In the genomic region with DNA sequence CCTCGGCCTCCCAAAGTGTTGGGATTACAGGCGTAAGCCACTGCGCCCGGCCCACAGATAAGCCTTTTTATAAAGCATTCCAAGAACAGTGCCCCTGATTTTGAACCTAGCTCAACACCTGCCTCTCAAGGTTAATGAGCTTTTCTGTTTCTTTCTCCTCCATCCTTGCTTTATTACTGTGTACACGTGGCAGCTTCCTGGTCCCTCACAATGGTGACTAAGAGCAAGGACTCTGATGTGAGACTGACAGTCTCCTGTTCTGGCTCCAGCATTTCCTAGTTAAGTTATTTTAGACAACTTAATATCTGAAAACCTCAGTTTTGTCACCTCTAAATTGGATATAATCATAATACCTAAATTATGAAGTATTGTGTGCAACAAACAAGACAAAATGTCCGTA, we compare ENCODE assay signal across 19 cellular contexts. TPM values are rescaled to one million over a fixed set of nuclear protein-coding genes. Genes with fewer than 3 reads are reported as not detected.
A peak's percentile ranks its signal among the peaks of the same experiment; 100 is the strongest.
DNase-seq lines count a peak whose midpoint lies in the region; ATAC-seq, FAIRE-seq and TF ChIP-seq lines count a peak whose summit lies in the region.
"Had no signal": no experiment of that assay in that cellular context is flagged by ENCODE, and none has a peak within 500 bp of the region (broad histone marks: within the 10 kb centered on the region; RNA-seq: fewer than 3 reads in every experiment).

No MANE protein-coding gene starts in this region.

- no peaks in the 10 kb centered on the region for H3K27me3 ChIP-seq in endothelial cell of umbilical vein (ENCODE audit: control insufficient read depth in 2 of 2, insufficient read depth in 2 of 2, low read length in 2 of 2)
- H3K27me3 ChIP-seq in psoas muscle (ENCODE audit: insufficient read depth in 3 of 3, low read length in 2 of 3) = no peaks in the 10 kb centered on the region
- no peaks in the 10 kb centered on the region for H3K27me3 ChIP-seq in gastrocnemius medialis
- H3K27me3 ChIP-seq: adrenal gland, colonic mucosa, pancreas had no signal

- peaks cover 3% of the 10 kb centered on the region for H3K27me3 Mint-ChIP-seq in activated CD4-positive, alpha-beta T cell treated with anti-CD3 and anti-CD28 coated beads, Interleukin-2, amount 10 ng/mL, durations not matched to agents 24 days and 14 days

- no peak for FAIRE-seq in endothelial cell of umbilical vein (lab: Jason Lieb, UNC)
- FAIRE-seq: G401.6, pancreas had no signal

- DNase-seq in DMS53 (lab: John Stamatoyannopoulos, UW) = peak; percentile 30
- DNase-seq in DMS53 treated with DMSO at 0.1 percent for 48 hours (lab: John Stamatoyannopoulos, UW; ENCODE audit: unreplicated experiment) = no peak
- DNase-seq in NCI-H146 treated with DMSO at 0.1 percent for 48 hours (lab: John Stamatoyannopoulos, UW; ENCODE audit: unreplicated experiment) = peak; percentile 19
- no peak for DNase-seq in endothelial cell of umbilical vein (ENCODE audit: low read depth, low spot score)
- DNase-seq in psoas muscle = no peak
- no peak for DNase-seq in activated CD4-positive, alpha-beta T cell treated with anti-CD3 and anti-CD28 coated beads, Interleukin-2, amount 10 ng/mL, durations not matched to agents 24 days and 14 days
- DNase-seq in gastrocnemius medialis = no peak
- DNase-seq: T1000 had no signal

- POLR2A ChIA-PET in endothelial cell of umbilical vein (lab: Charles Lee) = no interaction called here

- no peaks in the 10 kb centered on the region for H3K36me3 Mint-ChIP-seq in activated CD4-positive, alpha-beta T cell treated with anti-CD3 and anti-CD28 coated beads, Interleukin-2, amount 10 ng/mL, durations not matched to agents 24 days and 14 days (ENCODE audit: low read depth)
- H3K36me3 Mint-ChIP-seq: naive thymus-derived CD8-positive, alpha-beta T cell had no signal

- H3K27ac Mint-ChIP-seq in activated CD4-positive, alpha-beta T cell treated with anti-CD3 and anti-CD28 coated beads, Interleukin-2, amount 10 ng/mL, durations not matched to agents 24 days and 14 days = no peak overlapping the region
- H3K27ac Mint-ChIP-seq: activated CD4-positive, alpha-beta memory T cell treated with anti-CD3 and anti-CD28 coated beads, Interleukin-2, amount 10 ng/mL, durations not matched to agents 7 days and 5 days; H9 had no signal

- H3K9me3 Mint-ChIP-seq in activated CD4-positive, alpha-beta T cell treated with anti-CD3 and anti-CD28 coated beads, Interleukin-2, amount 10 ng/mL, durations not matched to agents 24 days and 14 days = no peaks in the 10 kb centered on the region
- H3K9me3 Mint-ChIP-seq: activated CD4-positive, alpha-beta memory T cell treated with anti-CD3 and anti-CD28 coated beads, Interleukin-2, amount 10 ng/mL, durations not matched to agents 7 days and 5 days; naive thymus-derived CD8-positive, alpha-beta T cell had no signal

- no peak overlapping the region for H3K9ac ChIP-seq in endothelial cell of umbilical vein (replicated peaks; ENCODE audit: extremely low read depth, insufficient read depth, low read length)

- H3K79me2 ChIP-seq in endothelial cell of umbilical vein (ENCODE audit: control insufficient read depth, insufficient read depth, low read length) = no peaks in the 10 kb centered on the region

- TF ChIP-seq POLR2A in endothelial cell of umbilical vein (IDR thresholded peaks at IDR 0.05; ENCODE audit: low read depth, low read length) = no peak
- no peak for TF ChIP-seq POLR2A in gastrocnemius medialis (IDR thresholded peaks at IDR 0.05)

- TF ChIP-seq CTCF in endothelial cell of umbilical vein (IDR thresholded peaks at IDR 0.05; ENCODE audit: extremely low read depth in 1 of 2, insufficient read depth in 1 of 2, low read depth in 1 of 2, low read length in 2 of 2) = no peak
- no peak for TF ChIP-seq CTCF in psoas muscle (IDR thresholded peaks at IDR 0.05)
- TF ChIP-seq CTCF in gastrocnemius medialis (IDR thresholded peaks at IDR 0.05 in 4 of 5, conservative IDR thresholded peaks at IDR 0.05 in 1 of 5) = no peak

- H3K4me2 ChIP-seq in endothelial cell of umbilical vein (ENCODE audit: insufficient read depth, low read length) = peak overlapping the region; percentile 75

- H3K4me3 Mint-ChIP-seq in activated CD4-positive, alpha-beta T cell treated with anti-CD3 and anti-CD28 coated beads, Interleukin-2, amount 10 ng/mL, durations not matched to agents 24 days and 14 days = no peak overlapping the region

- CTCF ChIA-PET in endothelial cell of umbilical vein (lab: Charles Lee) = interaction anchor here (0.6 to 3.0 kb wide), 35 partner anchors 8 to 1090 kb away, joined by 3 to 38 read pairs (median 5); no protein-coding TSS in a partner anchor

- in situ Hi-C loops in gastrocnemius medialis (cut with MboI; ENCODE audit: low sequenced_read_pairs in 4 of 4) = no loop called here

- peaks cover 12% of the 10 kb centered on the region for H3K4me1 ChIP-seq in endothelial cell of umbilical vein (ENCODE audit: control insufficient read depth, extremely low read depth, insufficient read depth, low read length)
- H3K4me1 ChIP-seq in psoas muscle = peaks cover 30% of the 10 kb centered on the region
- H3K4me1 ChIP-seq in gastrocnemius medialis = peaks cover 5 to 7% of the 10 kb centered on the region in 2 donors
- H3K4me1 ChIP-seq: colonic mucosa had no signal

- no TSS peak for BruUV-seq in endothelial cell of umbilical vein (replicated peaks; lab: Mats Ljungman, UMichigan)

- H3K9me1 ChIP-seq in endothelial cell of umbilical vein (replicated peaks; ENCODE audit: control insufficient read depth, extremely low read depth, insufficient read depth, low read length) = no peaks in the 10 kb centered on the region

- H3K27ac ChIP-seq in endothelial cell of umbilical vein (ENCODE audit: insufficient read depth, low read depth, low read length) (no peak overlapping the region), psoas muscle (peak overlapping the region; percentile 67), gastrocnemius medialis (peak overlapping the region in 2 of 4 donors; percentile 23 to 65)
- H3K27ac ChIP-seq: adrenal gland, colonic mucosa, upper lobe of left lung had no signal

- WGBS in psoas muscle, 3 donors = 74 to 93% (median 81%) methylated on average over 6 of the region's 6 CpGs

- intact Hi-C loops in endothelial cell of umbilical vein (cut with micrococcal nuclease) = loop anchor here (1.0 to 10.0 kb wide), 8 partner anchors 41 to 1087 kb away; a partner anchor contains a TSS
- intact Hi-C loops in psoas muscle (cut with DNase I) = loop anchor here (2.0 to 5.0 kb wide), 4 partner anchors 40 to 175 kb away; no protein-coding TSS in a partner anchor
- intact Hi-C loops in activated CD4-positive, alpha-beta T cell treated with anti-CD3 and anti-CD28 coated beads, Interleukin-2, amount 10 ng/mL, durations not matched to agents 24 days and 14 days (cut with micrococcal nuclease) = no loop called here
- intact Hi-C loops in gastrocnemius medialis (cut with DNase I; ENCODE audit: low total_unique reads) = loop anchor here (1.0 kb wide), 1 partner anchor 41 kb away; no protein-coding TSS in a partner anchor

- H3K4me3 ChIP-seq in endothelial cell of umbilical vein (replicated peaks in 1 of 3; ENCODE audit: insufficient read depth in 1 of 3, low read depth in 1 of 3, low read length in 3 of 3) (no peak overlapping the region), psoas muscle (no peak overlapping the region), gastrocnemius medialis (no peak overlapping the region)

- H3K4me1 Mint-ChIP-seq in activated CD4-positive, alpha-beta T cell treated with anti-CD3 and anti-CD28 coated beads, Interleukin-2, amount 10 ng/mL, durations not matched to agents 24 days and 14 days = peaks cover 3% of the 10 kb centered on the region

- H3K36me3 ChIP-seq in endothelial cell of umbilical vein (ENCODE audit: control insufficient read depth in 2 of 2, extremely low read depth in 1 of 2, insufficient read depth in 2 of 2, low read length in 2 of 2) = no peaks in the 10 kb centered on the region
- no peaks in the 10 kb centered on the region for H3K36me3 ChIP-seq in psoas muscle (ENCODE audit: insufficient read depth in 1 of 2, low read depth in 1 of 2)
- no peaks in the 10 kb centered on the region for H3K36me3 ChIP-seq in gastrocnemius medialis
- H3K36me3 ChIP-seq: adrenal gland, colonic mucosa, pancreas, upper lobe of left lung had no signal

- H3K9me3 ChIP-seq in endothelial cell of umbilical vein (replicated peaks; ENCODE audit: control insufficient read depth, insufficient read depth, low read length) = no peaks in the 10 kb centered on the region
- no peaks in the 10 kb centered on the region for H3K9me3 ChIP-seq in psoas muscle
- no peaks in the 10 kb centered on the region for H3K9me3 ChIP-seq in gastrocnemius medialis
- H3K9me3 ChIP-seq: adrenal gland, colonic mucosa, pancreas, upper lobe of left lung had no signal

- ATAC-seq in psoas muscle = no peak
- no peak for ATAC-seq in gastrocnemius medialis
- ATAC-seq in GM18867 (IDR thresholded peaks at IDR 0.05; ENCODE audit: unreplicated experiment) = no peak

- H2AFZ ChIP-seq in endothelial cell of umbilical vein (ENCODE audit: low read depth, low read length) = peak overlapping the region; percentile 70

- dilution Hi-C loops in endothelial cell of umbilical vein (cut with MboI; ENCODE audit: extremely low pct_ligation_motif_present, low sequenced_read_pairs) = no loop called here

- H4K20me1 ChIP-seq in endothelial cell of umbilical vein (replicated peaks; ENCODE audit: control insufficient read depth, extremely low read depth, insufficient read depth, low read length) = no peaks in the 10 kb centered on the region

TF ChIP-seq in endothelial cell of umbilical vein, 7 proteins besides CTCF, POLR2A, EP300 and RAD21 (continues in another document):
- TF ChIP-seq MYC (IDR thresholded peaks at IDR 0.05; ENCODE audit: low read depth, low read length) = no peak
- TF ChIP-seq JUN (IDR thresholded peaks at IDR 0.05; ENCODE audit: borderline replicate concordance, insufficient read depth, insufficient read length, low read depth) = no peak
- TF ChIP-seq, protein P1, sequence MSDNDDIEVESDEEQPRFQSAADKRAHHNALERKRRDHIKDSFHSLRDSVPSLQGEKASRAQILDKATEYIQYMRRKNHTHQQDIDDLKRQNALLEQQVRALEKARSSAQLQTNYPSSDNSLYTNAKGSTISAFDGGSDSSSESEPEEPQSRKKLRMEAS (IDR thresholded peaks at IDR 0.05; ENCODE audit: insufficient read depth, insufficient read length) = no peak

RNA-seq across cellular contexts. Expression of a gene that starts 9.8 kb away (rescaled TPM):
- total RNA-seq in endothelial cell of umbilical vein (not detected in 2 replicates), psoas muscle (under 1 TPM in 2 of 4 donors, not detected in 2; 0.15 to 0.16 TPM), gastrocnemius medialis (under 1 TPM in 2 of 4 donors, not detected in 2; 0.26 to 0.60 TPM)
- polyA plus RNA-seq in endothelial cell of umbilical vein (0.04 TPM in 1 of 2 replicates, not detected in the other), psoas muscle (under 1 TPM; 0.01 to 0.13 (median 0.03) TPM)
- polyA plus RNA-seq in endothelial cell of umbilical vein (2011; cell fraction: cytosol; rRNA removed) = not detected in 2 replicates
- polyA plus RNA-seq in endothelial cell of umbilical vein (2011; cell fraction: nucleus; rRNA removed) = not detected in 2 replicates
- polyA plus RNA-seq in endothelial cell of umbilical vein (2012) = not detected in 2 replicates
- not detected in 2 replicates for polyA minus RNA-seq in endothelial cell of umbilical vein
- not detected for polyA minus RNA-seq in endothelial cell of umbilical vein (2011; cell fraction: cytosol; rRNA and poly(A)+ RNA removed)
- not detected in 2 replicates for polyA minus RNA-seq in endothelial cell of umbilical vein (2011; cell fraction: nucleus; rRNA and poly(A)+ RNA removed)
- total RNA-seq in activated CD4-positive, alpha-beta T cell treated with anti-CD3 and anti-CD28 coated beads, Interleukin-2, amount 10 ng/mL, durations not matched to agents 24 days and 14 days = not detected in 2 replicates
- total RNA-seq: activated CD4-positive, alpha-beta memory T cell treated with anti-CD3 and anti-CD28 coated beads, Interleukin-2, amount 10 ng/mL, durations not matched to agents 7 days and 5 days; bronchial epithelial cell; fibroblast of lung; H9; naive thymus-derived CD8-positive, alpha-beta T cell had no signal
- polyA plus RNA-seq: fibroblast of lung; naive thymus-derived CD8-positive, alpha-beta T cell had no signal

Comparison
In these comparisons a context has a peak if more than half of its experiments do, and no peak if none do; other contexts are left out.
1. DNase-seq: peak in DMS53 (single experiment) and NCI-H146 treated with DMSO at 0.1 percent for 48 hours (single experiment); none in DMS53 treated with DMSO at 0.1 percent for 48 hours (single experiment), endothelial cell of umbilical vein (single experiment), psoas muscle (0 of 2), activated CD4-positive, alpha-beta T cell treated with anti-CD3 and anti-CD28 coated beads, Interleukin-2, amount 10 ng/mL, durations not matched to agents 24 days and 14 days (single experiment) and gastrocnemius medialis (0 of 2).